1 cellular context compared by ENCODE assay signal in genomic region chr1:33334081-33334552, GRCh38.
TF ChIP-seq lines count a peak whose summit lies in the region.

No MANE protein-coding gene starts in this region.

TF ChIP-seq in HepG2, 621 proteins besides CTCF, POLR2A, EP300 and RAD21 (continued from another document and continues in another):
- TF ChIP-seq ARID4A (CRISPR knock-in tag; IDR thresholded peaks at IDR 0.05; ENCODE audit: borderline replicate concordance) (no peak; the same call in 1 of the 2 replicates), YY1 (IDR thresholded peaks at IDR 0.05; ENCODE audit: insufficient read depth, insufficient replicate concordance, low read depth, low read length) (no peak), ARID5B (CRISPR knock-in tag; IDR thresholded peaks at IDR 0.05) (peak; percentile 60; the same call in 1 of the 2 replicates), POGK (CRISPR knock-in tag; conservative IDR thresholded peaks at IDR 0.05) (0 out of 2 replicates have a peak, but pooled peaks have one; percentile 46), ZNF878 (CRISPR knock-in tag; IDR thresholded peaks at IDR 0.05) (no peak), MXI1 (IDR thresholded peaks at IDR 0.05; ENCODE audit: borderline replicate concordance, low read depth, low read length) (no peak), ZNF562 (CRISPR knock-in tag; IDR thresholded peaks at IDR 0.05; ENCODE audit: borderline replicate concordance) (no peak), ATF4 (CRISPR knock-in tag; IDR thresholded peaks at IDR 0.05) (no peak), TBL1XR1 (IDR thresholded peaks at IDR 0.05; ENCODE audit: borderline replicate concordance, low read length, partially characterized antibody) (no peak), ZNF383 (CRISPR knock-in tag; IDR thresholded peaks at IDR 0.05; ENCODE audit: borderline replicate concordance) (no peak), ATF7 (IDR thresholded peaks at IDR 0.05) (no peak), ATF7 (CRISPR knock-in tag; IDR thresholded peaks at IDR 0.05) (no peak), ZNF12 (CRISPR knock-in tag; IDR thresholded peaks at IDR 0.05) (peak; percentile 87), DNMT1 (CRISPR knock-in tag; IDR thresholded peaks at IDR 0.05) (no peak), PITX1 (CRISPR knock-in tag; IDR thresholded peaks at IDR 0.05) (peak; percentile 58; the same call in 1 of the 2 replicates), ATF3 (CRISPR knock-in tag; IDR thresholded peaks at IDR 0.05) (no peak), GTF3A (CRISPR knock-in tag; conservative IDR thresholded peaks at IDR 0.05) (no peak), TBP (CRISPR knock-in tag; IDR thresholded peaks at IDR 0.05) (no peak), ZNF253 (CRISPR knock-in tag; IDR thresholded peaks at IDR 0.05; ENCODE audit: borderline replicate concordance) (no peak), TEAD3 (CRISPR knock-in tag; optimal IDR thresholded peaks at IDR 0.05; ENCODE audit: borderline replicate concordance) (peak; percentile 46), ZNF550 (CRISPR knock-in tag; IDR thresholded peaks at IDR 0.05; ENCODE audit: borderline replicate concordance) (no peak), DR1 (CRISPR knock-in tag; IDR thresholded peaks at IDR 0.05) (no peak), KIAA2018 (CRISPR knock-in tag; IDR thresholded peaks at IDR 0.05; ENCODE audit: borderline replicate concordance) (no peak), ZNF530 (CRISPR knock-in tag; IDR thresholded peaks at IDR 0.05; ENCODE audit: low read depth) (no peak), ZSCAN5A (CRISPR knock-in tag; IDR thresholded peaks at IDR 0.05; ENCODE audit: borderline replicate concordance) (0 out of 2 replicates have a peak, but pooled peaks have one; percentile 37), HNF4A (CRISPR knock-in tag; IDR thresholded peaks at IDR 0.05) (peak; percentile 50), MIXL1 (CRISPR knock-in tag; IDR thresholded peaks at IDR 0.05) (no peak), ZFP82 (CRISPR knock-in tag; IDR thresholded peaks at IDR 0.05; ENCODE audit: borderline replicate concordance) (no peak), ARID3A (IDR thresholded peaks at IDR 0.05; ENCODE audit: low read depth, low read length) (no peak), NFIB (CRISPR knock-in tag; IDR thresholded peaks at IDR 0.05; ENCODE audit: borderline replicate concordance) (no peak), ZNF724P (CRISPR knock-in tag; IDR thresholded peaks at IDR 0.05; ENCODE audit: borderline replicate concordance) (no peak)
